ENCODE assay signal across 3 cellular contexts in genomic region chrX:44735498-44735897, GRCh38.
A peak's percentile ranks its signal among the peaks of the same experiment; 100 is the strongest.
TF ChIP-seq lines count a peak whose summit lies in the region.

No MANE protein-coding gene starts in this region.

TF ChIP-seq in SK-N-SH treated with all-trans-retinoic acid at 6 μM for 48 hours, 23 proteins besides CTCF, POLR2A, EP300 and RAD21 (continued from another document):
- TF ChIP-seq, protein P1, sequence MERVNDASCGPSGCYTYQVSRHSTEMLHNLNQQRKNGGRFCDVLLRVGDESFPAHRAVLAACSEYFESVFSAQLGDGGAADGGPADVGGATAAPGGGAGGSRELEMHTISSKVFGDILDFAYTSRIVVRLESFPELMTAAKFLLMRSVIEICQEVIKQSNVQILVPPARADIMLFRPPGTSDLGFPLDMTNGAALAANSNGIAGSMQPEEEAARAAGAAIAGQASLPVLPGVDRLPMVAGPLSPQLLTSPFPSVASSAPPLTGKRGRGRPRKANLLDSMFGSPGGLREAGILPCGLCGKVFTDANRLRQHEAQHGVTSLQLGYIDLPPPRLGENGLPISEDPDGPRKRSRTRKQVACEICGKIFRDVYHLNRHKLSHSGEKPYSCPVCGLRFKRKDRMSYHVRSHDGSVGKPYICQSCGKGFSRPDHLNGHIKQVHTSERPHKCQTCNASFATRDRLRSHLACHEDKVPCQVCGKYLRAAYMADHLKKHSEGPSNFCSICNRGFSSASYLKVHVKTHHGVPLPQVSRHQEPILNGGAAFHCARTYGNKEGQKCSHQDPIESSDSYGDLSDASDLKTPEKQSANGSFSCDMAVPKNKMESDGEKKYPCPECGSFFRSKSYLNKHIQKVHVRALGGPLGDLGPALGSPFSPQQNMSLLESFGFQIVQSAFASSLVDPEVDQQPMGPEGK (CRISPR knock-in tag; IDR thresholded peaks at IDR 0.05; ENCODE audit: borderline replicate concordance), result no peak

TF ChIP-seq in SK-N-SH, 30 proteins besides CTCF, POLR2A, EP300 and RAD21:
- TF ChIP-seq, protein P2, sequence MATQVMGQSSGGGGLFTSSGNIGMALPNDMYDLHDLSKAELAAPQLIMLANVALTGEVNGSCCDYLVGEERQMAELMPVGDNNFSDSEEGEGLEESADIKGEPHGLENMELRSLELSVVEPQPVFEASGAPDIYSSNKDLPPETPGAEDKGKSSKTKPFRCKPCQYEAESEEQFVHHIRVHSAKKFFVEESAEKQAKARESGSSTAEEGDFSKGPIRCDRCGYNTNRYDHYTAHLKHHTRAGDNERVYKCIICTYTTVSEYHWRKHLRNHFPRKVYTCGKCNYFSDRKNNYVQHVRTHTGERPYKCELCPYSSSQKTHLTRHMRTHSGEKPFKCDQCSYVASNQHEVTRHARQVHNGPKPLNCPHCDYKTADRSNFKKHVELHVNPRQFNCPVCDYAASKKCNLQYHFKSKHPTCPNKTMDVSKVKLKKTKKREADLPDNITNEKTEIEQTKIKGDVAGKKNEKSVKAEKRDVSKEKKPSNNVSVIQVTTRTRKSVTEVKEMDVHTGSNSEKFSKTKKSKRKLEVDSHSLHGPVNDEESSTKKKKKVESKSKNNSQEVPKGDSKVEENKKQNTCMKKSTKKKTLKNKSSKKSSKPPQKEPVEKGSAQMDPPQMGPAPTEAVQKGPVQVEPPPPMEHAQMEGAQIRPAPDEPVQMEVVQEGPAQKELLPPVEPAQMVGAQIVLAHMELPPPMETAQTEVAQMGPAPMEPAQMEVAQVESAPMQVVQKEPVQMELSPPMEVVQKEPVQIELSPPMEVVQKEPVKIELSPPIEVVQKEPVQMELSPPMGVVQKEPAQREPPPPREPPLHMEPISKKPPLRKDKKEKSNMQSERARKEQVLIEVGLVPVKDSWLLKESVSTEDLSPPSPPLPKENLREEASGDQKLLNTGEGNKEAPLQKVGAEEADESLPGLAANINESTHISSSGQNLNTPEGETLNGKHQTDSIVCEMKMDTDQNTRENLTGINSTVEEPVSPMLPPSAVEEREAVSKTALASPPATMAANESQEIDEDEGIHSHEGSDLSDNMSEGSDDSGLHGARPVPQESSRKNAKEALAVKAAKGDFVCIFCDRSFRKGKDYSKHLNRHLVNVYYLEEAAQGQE (IDR thresholded peaks at IDR 0.05; ENCODE audit: low read depth, low read length), result no peak
- TF ChIP-seq POLR2AphosphoS5 (IDR thresholded peaks at IDR 0.05; ENCODE audit: low read depth, low read length), result no peak
- no peak for TF ChIP-seq GATA2 (CRISPR knock-in tag; IDR thresholded peaks at IDR 0.05)
- TF ChIP-seq, protein P3, sequence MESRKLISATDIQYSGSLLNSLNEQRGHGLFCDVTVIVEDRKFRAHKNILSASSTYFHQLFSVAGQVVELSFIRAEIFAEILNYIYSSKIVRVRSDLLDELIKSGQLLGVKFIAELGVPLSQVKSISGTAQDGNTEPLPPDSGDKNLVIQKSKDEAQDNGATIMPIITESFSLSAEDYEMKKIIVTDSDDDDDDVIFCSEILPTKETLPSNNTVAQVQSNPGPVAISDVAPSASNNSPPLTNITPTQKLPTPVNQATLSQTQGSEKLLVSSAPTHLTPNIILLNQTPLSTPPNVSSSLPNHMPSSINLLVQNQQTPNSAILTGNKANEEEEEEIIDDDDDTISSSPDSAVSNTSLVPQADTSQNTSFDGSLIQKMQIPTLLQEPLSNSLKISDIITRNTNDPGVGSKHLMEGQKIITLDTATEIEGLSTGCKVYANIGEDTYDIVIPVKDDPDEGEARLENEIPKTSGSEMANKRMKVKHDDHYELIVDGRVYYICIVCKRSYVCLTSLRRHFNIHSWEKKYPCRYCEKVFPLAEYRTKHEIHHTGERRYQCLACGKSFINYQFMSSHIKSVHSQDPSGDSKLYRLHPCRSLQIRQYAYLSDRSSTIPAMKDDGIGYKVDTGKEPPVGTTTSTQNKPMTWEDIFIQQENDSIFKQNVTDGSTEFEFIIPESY (IDR thresholded peaks at IDR 0.05; ENCODE audit: borderline replicate concordance, low read depth), result no peak
- TF ChIP-seq RFX5 (IDR thresholded peaks at IDR 0.05; ENCODE audit: low read length), result no peak
- TF ChIP-seq RXRA (IDR thresholded peaks at IDR 0.05; ENCODE audit: borderline replicate concordance, low read depth), result no peak
- no peak for TF ChIP-seq RCOR1 (IDR thresholded peaks at IDR 0.05; ENCODE audit: low read length)
- TF ChIP-seq MEF2A (IDR thresholded peaks at IDR 0.05; ENCODE audit: borderline replicate concordance, low read depth), result no peak
- no peak for TF ChIP-seq TAF1 (IDR thresholded peaks at IDR 0.05; ENCODE audit: borderline replicate concordance, low read depth, low read length)
- no peak for TF ChIP-seq JUND (IDR thresholded peaks at IDR 0.05)
- no peak for TF ChIP-seq FOSL2 (IDR thresholded peaks at IDR 0.05; ENCODE audit: borderline replicate concordance, low read depth)
- TF ChIP-seq, protein P4, sequence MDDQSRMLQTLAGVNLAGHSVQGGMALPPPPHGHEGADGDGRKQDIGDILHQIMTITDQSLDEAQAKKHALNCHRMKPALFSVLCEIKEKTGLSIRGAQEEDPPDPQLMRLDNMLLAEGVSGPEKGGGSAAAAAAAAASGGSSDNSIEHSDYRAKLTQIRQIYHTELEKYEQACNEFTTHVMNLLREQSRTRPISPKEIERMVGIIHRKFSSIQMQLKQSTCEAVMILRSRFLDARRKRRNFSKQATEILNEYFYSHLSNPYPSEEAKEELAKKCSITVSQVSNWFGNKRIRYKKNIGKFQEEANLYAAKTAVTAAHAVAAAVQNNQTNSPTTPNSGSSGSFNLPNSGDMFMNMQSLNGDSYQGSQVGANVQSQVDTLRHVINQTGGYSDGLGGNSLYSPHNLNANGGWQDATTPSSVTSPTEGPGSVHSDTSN (IDR thresholded peaks at IDR 0.05), result no peak
- TF ChIP-seq SIN3A (IDR thresholded peaks at IDR 0.05; ENCODE audit: borderline replicate concordance, low read depth, low read length), result no peak
- TF ChIP-seq, protein P5, sequence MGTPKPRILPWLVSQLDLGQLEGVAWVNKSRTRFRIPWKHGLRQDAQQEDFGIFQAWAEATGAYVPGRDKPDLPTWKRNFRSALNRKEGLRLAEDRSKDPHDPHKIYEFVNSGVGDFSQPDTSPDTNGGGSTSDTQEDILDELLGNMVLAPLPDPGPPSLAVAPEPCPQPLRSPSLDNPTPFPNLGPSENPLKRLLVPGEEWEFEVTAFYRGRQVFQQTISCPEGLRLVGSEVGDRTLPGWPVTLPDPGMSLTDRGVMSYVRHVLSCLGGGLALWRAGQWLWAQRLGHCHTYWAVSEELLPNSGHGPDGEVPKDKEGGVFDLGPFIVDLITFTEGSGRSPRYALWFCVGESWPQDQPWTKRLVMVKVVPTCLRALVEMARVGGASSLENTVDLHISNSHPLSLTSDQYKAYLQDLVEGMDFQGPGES (IDR thresholded peaks at IDR 0.05; ENCODE audit: low read depth, low read length), result no peak
- no peak for TF ChIP-seq FOXJ3 (CRISPR knock-in tag; IDR thresholded peaks at IDR 0.05)

TF ChIP-seq in K562, 482 proteins besides CTCF, POLR2A, EP300 and RAD21 (continues in another document):
- TF ChIP-seq ZBTB40 (IDR thresholded peaks at IDR 0.05) (no peak), ZBTB40 (CRISPR knock-in tag; IDR thresholded peaks at IDR 0.05) (no peak), NFIC (IDR thresholded peaks at IDR 0.05) (peak; percentile 81), ZNF146 (CRISPR knock-in tag; IDR thresholded peaks at IDR 0.05; ENCODE audit: unreplicated experiment) (peak; percentile 58), ZNF655 (CRISPR knock-in tag; IDR thresholded peaks at IDR 0.05) (no peak), IRF2 (CRISPR knock-in tag; IDR thresholded peaks at IDR 0.05) (no peak), ETV1 (tag; conservative IDR thresholded peaks at IDR 0.05; ENCODE audit: low read depth) (peak; percentile 54), SFPQ (IDR thresholded peaks at IDR 0.05; ENCODE audit: low read depth, low read length) (no peak)
- TF ChIP-seq, protein P6, sequence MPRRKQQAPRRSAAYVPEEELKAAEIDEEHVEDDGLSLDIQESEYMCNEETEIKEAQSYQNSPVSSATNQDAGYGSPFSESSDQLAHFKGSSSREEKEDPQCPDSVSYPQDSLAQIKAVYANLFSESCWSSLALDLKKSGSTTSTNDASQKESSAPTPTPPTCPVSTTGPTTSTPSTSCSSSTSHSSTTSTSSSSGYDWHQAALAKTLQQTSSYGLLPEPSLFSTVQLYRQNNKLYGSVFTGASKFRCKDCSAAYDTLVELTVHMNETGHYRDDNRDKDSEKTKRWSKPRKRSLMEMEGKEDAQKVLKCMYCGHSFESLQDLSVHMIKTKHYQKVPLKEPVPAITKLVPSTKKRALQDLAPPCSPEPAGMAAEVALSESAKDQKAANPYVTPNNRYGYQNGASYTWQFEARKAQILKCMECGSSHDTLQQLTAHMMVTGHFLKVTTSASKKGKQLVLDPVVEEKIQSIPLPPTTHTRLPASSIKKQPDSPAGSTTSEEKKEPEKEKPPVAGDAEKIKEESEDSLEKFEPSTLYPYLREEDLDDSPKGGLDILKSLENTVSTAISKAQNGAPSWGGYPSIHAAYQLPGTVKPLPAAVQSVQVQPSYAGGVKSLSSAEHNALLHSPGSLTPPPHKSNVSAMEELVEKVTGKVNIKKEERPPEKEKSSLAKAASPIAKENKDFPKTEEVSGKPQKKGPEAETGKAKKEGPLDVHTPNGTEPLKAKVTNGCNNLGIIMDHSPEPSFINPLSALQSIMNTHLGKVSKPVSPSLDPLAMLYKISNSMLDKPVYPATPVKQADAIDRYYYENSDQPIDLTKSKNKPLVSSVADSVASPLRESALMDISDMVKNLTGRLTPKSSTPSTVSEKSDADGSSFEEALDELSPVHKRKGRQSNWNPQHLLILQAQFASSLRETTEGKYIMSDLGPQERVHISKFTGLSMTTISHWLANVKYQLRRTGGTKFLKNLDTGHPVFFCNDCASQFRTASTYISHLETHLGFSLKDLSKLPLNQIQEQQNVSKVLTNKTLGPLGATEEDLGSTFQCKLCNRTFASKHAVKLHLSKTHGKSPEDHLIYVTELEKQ (CRISPR knock-in tag; IDR thresholded peaks at IDR 0.05), result no peak
